In the genomic region with DNA sequence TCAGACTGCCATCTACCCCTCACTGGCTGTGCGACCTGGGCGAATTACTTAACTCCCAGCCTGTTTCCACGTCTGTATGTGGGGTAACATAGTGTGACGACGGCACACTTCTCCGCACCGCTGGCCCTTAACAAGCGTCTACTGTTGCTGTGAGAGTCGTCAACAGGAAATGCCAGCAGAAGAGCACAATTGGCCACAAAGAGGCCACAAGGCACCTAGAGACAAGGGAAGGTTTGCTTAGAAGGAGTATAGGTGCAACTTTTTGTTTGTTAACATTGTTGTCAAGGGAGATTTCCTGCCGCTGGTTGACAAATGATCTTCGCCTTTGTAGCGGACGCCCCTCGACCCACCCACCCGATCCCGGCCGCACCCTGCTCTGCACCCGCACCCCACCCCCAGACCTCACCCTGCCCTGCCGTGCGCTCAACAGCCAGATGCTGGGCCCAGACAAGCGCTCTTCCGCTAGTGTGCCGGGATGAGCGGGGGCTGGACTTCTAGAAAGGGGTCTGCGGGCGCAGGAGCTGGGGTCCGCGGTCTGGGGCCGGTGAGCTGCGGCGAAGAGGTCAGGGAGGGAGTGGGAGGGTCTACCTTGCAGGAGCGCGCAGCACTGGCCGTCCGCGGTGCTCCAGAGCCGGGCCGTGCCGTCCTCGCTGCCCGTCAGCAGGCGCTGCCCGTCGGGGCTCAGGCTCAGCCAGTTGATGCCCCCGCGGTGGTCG, we compare ENCODE assay signal across 1 cellular context.
TF ChIP-seq lines count a peak whose summit lies in the region.

No MANE protein-coding gene starts in this region.

TF ChIP-seq in IMR-90, 13 proteins besides CTCF, POLR2A, EP300 and RAD21 (continued from another document):
- TF ChIP-seq NFE2L2 (IDR thresholded peaks at IDR 0.05; ENCODE audit: low read depth, low read length) (no peak), BHLHE40 (IDR thresholded peaks at IDR 0.05; ENCODE audit: low read depth, low read length) (no peak), MAFK (IDR thresholded peaks at IDR 0.05; ENCODE audit: low read depth, low read length) (no peak), SMC3 (IDR thresholded peaks at IDR 0.05; ENCODE audit: low read depth, low read length) (no peak), CEBPB (IDR thresholded peaks at IDR 0.05; ENCODE audit: low read depth, low read length) (no peak), MAZ (IDR thresholded peaks at IDR 0.05; ENCODE audit: borderline replicate concordance, low read depth, low read length) (no peak), RCOR1 (IDR thresholded peaks at IDR 0.05; ENCODE audit: insufficient replicate concordance, low read length) (no peak)
- TF ChIP-seq, protein P1, sequence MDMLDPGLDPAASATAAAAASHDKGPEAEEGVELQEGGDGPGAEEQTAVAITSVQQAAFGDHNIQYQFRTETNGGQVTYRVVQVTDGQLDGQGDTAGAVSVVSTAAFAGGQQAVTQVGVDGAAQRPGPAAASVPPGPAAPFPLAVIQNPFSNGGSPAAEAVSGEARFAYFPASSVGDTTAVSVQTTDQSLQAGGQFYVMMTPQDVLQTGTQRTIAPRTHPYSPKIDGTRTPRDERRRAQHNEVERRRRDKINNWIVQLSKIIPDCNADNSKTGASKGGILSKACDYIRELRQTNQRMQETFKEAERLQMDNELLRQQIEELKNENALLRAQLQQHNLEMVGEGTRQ (IDR thresholded peaks at IDR 0.05; ENCODE audit: low read depth, low read length) = no peak
